Comparison of ENCODE assay signal across 35 cellular contexts in genomic region chrX:2962346-2962745, GRCh38. TPM values are rescaled to one million over a fixed set of nuclear protein-coding genes. Genes with fewer than 3 reads are reported as not detected.
DNase-seq lines count a peak whose midpoint lies in the region; ATAC-seq, FAIRE-seq and TF ChIP-seq lines count a peak whose summit lies in the region.
"Had no signal": no experiment of that assay in that cellular context is flagged by ENCODE, and none has a peak within 500 bp of the region (broad histone marks: within the 10 kb centered on the region; RNA-seq: fewer than 3 reads in every experiment).

No MANE protein-coding gene starts in this region.

- H3K4me1 ChIP-seq in A549 (peaks cover 23% of the 10 kb centered on the region), body of pancreas (peaks cover 18% of the 10 kb centered on the region)
- H3K4me1 ChIP-seq: esophagus muscularis mucosa, parathyroid adenoma, tibial artery had no signal

- peaks cover 46% of the 10 kb centered on the region for H3K4me1 Mint-ChIP-seq in neural crest cell
- H3K4me1 Mint-ChIP-seq: CD8-positive, alpha-beta memory T cell; naive thymus-derived CD4-positive, alpha-beta T cell; stimulated activated naive CD8-positive, alpha-beta T cell treated with anti-CD3 and anti-CD28 coated beads, Interleukin-15, amount 100 ng/mL, for 72 hours; T-helper 17 cell had no signal

- POLR2A ChIA-PET in A549 (lab: Yijun Ruan, JAX): no interaction called here

- DNase-seq in A549 (ENCODE audit: low read depth in 1 of 2, low spot score in 1 of 2) (no peak), body of pancreas (peak; percentile 12 to 28 (median 13)), left colon (peak; percentile 36 to 43), neural crest cell (ENCODE audit: low read depth, low spot score) (no peak), mesenteric fat pad (ENCODE audit: low spot score) (no peak), anterior cingulate cortex (lab: John Stamatoyannopoulos, UW) (no peak)
- DNase-seq: 8988T; activated CD4-positive, alpha-beta T cell treated with anti-CD3 and anti-CD28 coated beads for 4 hours; activated naive CD4-positive, alpha-beta T cell; activated T-cell treated with anti-CD3 and anti-CD28 coated beads, Interleukin-2, amount 50 U/mL, for 4 hours; AML-193; CD8-positive, alpha-beta memory T cell; DMS153; effector memory CD8-positive, alpha-beta T cell; foreskin melanocyte; GOT3; hypothalamus; naive thymus-derived CD4-positive, alpha-beta T cell; NCI-H146; NCI-H524; stimulated activated naive CD8-positive, alpha-beta T cell treated with anti-CD3 and anti-CD28 coated beads, Interleukin-15, amount 100 ng/mL, for 72 hours; T-helper 17 cell; tibial artery had no signal

- 96% methylated on average over 10 of the region's 10 CpGs for WGBS in A549 (ENCODE audit: missing lambda C conversion rate)
- WGBS in body of pancreas, 2 donors: 8 to 38% methylated on average over 7 to 9 of the region's 10 CpGs

- no peak for ATAC-seq in A549
- ATAC-seq in body of pancreas: peak; percentile 34
- ATAC-seq in left colon: peak; percentile 38
- no peak for ATAC-seq in HG03432 (IDR thresholded peaks at IDR 0.05; ENCODE audit: unreplicated experiment)
- ATAC-seq in GM21786 (IDR thresholded peaks at IDR 0.05; ENCODE audit: unreplicated experiment): no peak
- ATAC-seq: activated T-cell treated with anti-CD3 and anti-CD28 coated beads, Interleukin-2, amount 50 U/mL, for 4 hours; effector memory CD8-positive, alpha-beta T cell; naive thymus-derived CD4-positive, alpha-beta T cell; sciatic nerve; stimulated activated naive CD8-positive, alpha-beta T cell treated with anti-CD3 and anti-CD28 coated beads, Interleukin-15, amount 100 ng/mL, for 72 hours; T-helper 17 cell had no signal

- no peak for FAIRE-seq in A549 (lab: Jason Lieb, UNC)
- FAIRE-seq: colon, G401.6 had no signal

- intact Hi-C loops in body of pancreas (cut with DNase I) (no loop called here), left colon (cut with DNase I, micrococcal nuclease) (no loop called here)

- TF ChIP-seq CTCF in A549 (IDR thresholded peaks at IDR 0.05): no peak
- TF ChIP-seq CTCF in body of pancreas (IDR thresholded peaks at IDR 0.05): no peak
- TF ChIP-seq CTCF in neural crest cell (conservative IDR thresholded peaks at IDR 0.05): no peak

- TF ChIP-seq POLR2A in A549 (IDR thresholded peaks at IDR 0.05; ENCODE audit: low read length): no peak
- no peak for TF ChIP-seq POLR2A in body of pancreas (IDR thresholded peaks at IDR 0.05)

- no peak for TF ChIP-seq EP300 in A549 (IDR thresholded peaks at IDR 0.05)

- TF ChIP-seq RAD21 in A549 (conservative IDR thresholded peaks at IDR 0.05 in 1 of 2, IDR thresholded peaks at IDR 0.05 in 1 of 2): no peak

- H3K9me3 ChIP-seq in A549 (no peaks in the 10 kb centered on the region), body of pancreas (no peaks in the 10 kb centered on the region)
- H3K9me3 ChIP-seq: esophagus muscularis mucosa, tibial artery had no signal

- H3K27me3 Mint-ChIP-seq in neural crest cell (ENCODE audit: low read depth): no peaks in the 10 kb centered on the region
- H3K27me3 Mint-ChIP-seq: effector memory CD8-positive, alpha-beta T cell had no signal

- peak overlapping the region; percentile 91 for H3K4me2 ChIP-seq in A549
- H3K4me2 ChIP-seq: KMS-11 had no signal

- no peak overlapping the region for H3K27ac Mint-ChIP-seq in neural crest cell (ENCODE audit: unreplicated experiment)
- H3K27ac Mint-ChIP-seq: effector memory CD8-positive, alpha-beta T cell; stimulated activated naive CD8-positive, alpha-beta T cell treated with anti-CD3 and anti-CD28 coated beads, Interleukin-15, amount 100 ng/mL, for 72 hours; T-helper 17 cell had no signal

- CTCF ChIA-PET in A549 (lab: Yijun Ruan, JAX): no interaction called here

- H3K27ac ChIP-seq in A549 (peak overlapping the region in 1 of 2 experiments; percentile 89; a peak in 3 of 6 replicates), body of pancreas (peak overlapping the region in 3 of 4 donors; percentile 45 to 88 (median 84))
- H3K27ac ChIP-seq: esophagus muscularis mucosa, KMS-11, parathyroid adenoma, tibial artery had no signal

- no peaks in the 10 kb centered on the region for H3K36me3 ChIP-seq in body of pancreas (replicated peaks in 1 of 2; ENCODE audit: insufficient read depth in 1 of 2, low read depth in 2 of 2)
- H3K36me3 ChIP-seq: esophagus muscularis mucosa, tibial artery had no signal

- peak overlapping the region; percentile 64 for H3K4me3 Mint-ChIP-seq in neural crest cell
- H3K4me3 Mint-ChIP-seq: activated T-cell treated with anti-CD3 and anti-CD28 coated beads, Interleukin-2, amount 50 U/mL, for 4 hours; CD8-positive, alpha-beta memory T cell; effector memory CD8-positive, alpha-beta T cell; naive thymus-derived CD4-positive, alpha-beta T cell; stimulated activated naive CD8-positive, alpha-beta T cell treated with anti-CD3 and anti-CD28 coated beads, Interleukin-15, amount 100 ng/mL, for 72 hours; T-helper 17 cell had no signal

- peaks cover 5% of the 10 kb centered on the region for H3K36me3 Mint-ChIP-seq in neural crest cell (ENCODE audit: low read depth)
- H3K36me3 Mint-ChIP-seq: CD8-positive, alpha-beta memory T cell; naive thymus-derived CD4-positive, alpha-beta T cell had no signal

- peaks cover 2% of the 10 kb centered on the region for H3K9me3 Mint-ChIP-seq in neural crest cell
- H3K9me3 Mint-ChIP-seq: activated T-cell treated with anti-CD3 and anti-CD28 coated beads, Interleukin-2, amount 50 U/mL, for 4 hours; CD8-positive, alpha-beta memory T cell; effector memory CD8-positive, alpha-beta T cell; stimulated activated naive CD8-positive, alpha-beta T cell treated with anti-CD3 and anti-CD28 coated beads, Interleukin-15, amount 100 ng/mL, for 72 hours had no signal

- H3K27me3 ChIP-seq in body of pancreas: no peaks in the 10 kb centered on the region
- H3K27me3 ChIP-seq: esophagus muscularis mucosa, tibial artery had no signal

- H3K4me3 ChIP-seq in A549 (0 out of 3 replicates have a peak overlapping the region, but pooled peaks have one; percentile 46), body of pancreas (no peak overlapping the region)
- H3K4me3 ChIP-seq: esophagus muscularis mucosa, tibial artery had no signal

TF ChIP-seq in A549, 52 proteins besides CTCF, POLR2A, EP300 and RAD21:
- TF ChIP-seq HOXB13 (CRISPR knock-in tag; IDR thresholded peaks at IDR 0.05; ENCODE audit: low read depth): no peak
- TF ChIP-seq REST (IDR thresholded peaks at IDR 0.05): no peak
- TF ChIP-seq FOXS1 (CRISPR knock-in tag; IDR thresholded peaks at IDR 0.05): no peak
- no peak for TF ChIP-seq BHLHE40 (IDR thresholded peaks at IDR 0.05; ENCODE audit: low read depth, low read length)
- TF ChIP-seq POLR2AphosphoS2 (conservative IDR thresholded peaks at IDR 0.05; ENCODE audit: low read length): no peak
- no peak for TF ChIP-seq ZSCAN20 (CRISPR knock-in tag; IDR thresholded peaks at IDR 0.05)
- TF ChIP-seq RFX5 (IDR thresholded peaks at IDR 0.05): no peak
- TF ChIP-seq EHMT2 (IDR thresholded peaks at IDR 0.05; ENCODE audit: low read depth): no peak
- no peak for TF ChIP-seq FOSB (CRISPR knock-in tag; IDR thresholded peaks at IDR 0.05)

RNA-seq across cellular contexts. Expression of gene ARSD, which starts 33.2 kb away (rescaled TPM):
- polyA plus RNA-seq in A549 (2011; rRNA removed): 17.4 and 22.0 TPM in 2 replicates
- 3.9 and 5.4 TPM in 2 replicates for polyA plus RNA-seq in A549 (2012; cell fraction: cytosol; rRNA removed)
- polyA plus RNA-seq in A549 (2012; cell fraction: nucleus; rRNA removed): 8.4 and 8.5 TPM in 2 replicates
- polyA plus RNA-seq in A549 (2017; fragmentation: RNase III; extraction: RNeasy Plus Mini Kit Qiagen cat#74134 plus additional on column Dnase treatment): 9.2 to 11.2 TPM (median 9.9 TPM) in 3 replicates
- 24.6 and 25.8 TPM in 2 replicates for polyA minus RNA-seq in A549 (2011; rRNA and poly(A)+ RNA removed)
- 10 to 100 TPM; 57.1 to 85.0 TPM for total RNA-seq in body of pancreas
- total RNA-seq in left colon: 100 to 1,000 TPM in 1 of 2 donors, 10 to 100 TPM in 1; 93.1 to 104 TPM
- total RNA-seq in neural crest cell: 8.8 and 11.2 TPM in 2 replicates
- 33.0 TPM for total RNA-seq in mesenteric fat pad

RNA-seq across cellular contexts. Expression of gene ARSH, which starts 44.0 kb away (rescaled TPM):
- polyA plus RNA-seq in A549 (2011; rRNA removed) (not detected in 2 replicates), A549 (2017; fragmentation: RNase III; extraction: RNeasy Plus Mini Kit Qiagen cat#74134 plus additional on column Dnase treatment) (not detected in 3 replicates)
- polyA plus RNA-seq in A549 (2012; cell fraction: cytosol; rRNA removed): not detected in 2 replicates
- polyA plus RNA-seq in A549 (2012; cell fraction: nucleus; rRNA removed): not detected in 2 replicates
- polyA minus RNA-seq in A549 (2011; rRNA and poly(A)+ RNA removed): not detected in 2 replicates
- total RNA-seq in body of pancreas (not detected), left colon (not detected), neural crest cell (not detected in 2 replicates), mesenteric fat pad (not detected)
- total RNA-seq: activated CD8-positive, alpha-beta memory T cell treated with anti-CD3 and anti-CD28 coated beads for 36 hours; activated T-cell treated with anti-CD3 and anti-CD28 coated beads, Interleukin-2, amount 50 U/mL, for 4 hours; CD8-positive, alpha-beta memory T cell; esophagus muscularis mucosa; kidney epithelial cell; naive thymus-derived CD4-positive, alpha-beta T cell; RPMI7951; sciatic nerve; SK-MEL-5; T-helper 17 cell had no signal
- polyA plus RNA-seq: CD8-positive, alpha-beta memory T cell; naive thymus-derived CD4-positive, alpha-beta T cell had no signal

Comparison
In these comparisons a context has a peak if more than half of its experiments do, and no peak if none do; other contexts are left out.
1. ATAC-seq: peak in body of pancreas (single experiment) and left colon (single experiment); none in A549 (0 of 2), HG03432 (single experiment) and GM21786 (single experiment).
2. DNase-seq: peak in body of pancreas (4 of 4) and left colon (2 of 2); none in A549 (0 of 2), neural crest cell (single experiment), mesenteric fat pad (single experiment) and anterior cingulate cortex (0 of 58).